Comparison of ENCODE assay signal across 1 cellular context in genomic region chr2:164661349-164661748, GRCh38.
TF ChIP-seq lines count a peak whose summit lies in the region.

No MANE protein-coding gene starts in this region.

TF ChIP-seq in SK-N-SH, 30 proteins besides CTCF, POLR2A, EP300 and RAD21 (continued from another document):
- TF ChIP-seq, protein P1, sequence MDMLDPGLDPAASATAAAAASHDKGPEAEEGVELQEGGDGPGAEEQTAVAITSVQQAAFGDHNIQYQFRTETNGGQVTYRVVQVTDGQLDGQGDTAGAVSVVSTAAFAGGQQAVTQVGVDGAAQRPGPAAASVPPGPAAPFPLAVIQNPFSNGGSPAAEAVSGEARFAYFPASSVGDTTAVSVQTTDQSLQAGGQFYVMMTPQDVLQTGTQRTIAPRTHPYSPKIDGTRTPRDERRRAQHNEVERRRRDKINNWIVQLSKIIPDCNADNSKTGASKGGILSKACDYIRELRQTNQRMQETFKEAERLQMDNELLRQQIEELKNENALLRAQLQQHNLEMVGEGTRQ (IDR thresholded peaks at IDR 0.05; ENCODE audit: borderline replicate concordance, low read depth, low read length): no peak
TF ChIP-seq in SK-N-SH: peak in this region for 2.
